In the genomic region with DNA sequence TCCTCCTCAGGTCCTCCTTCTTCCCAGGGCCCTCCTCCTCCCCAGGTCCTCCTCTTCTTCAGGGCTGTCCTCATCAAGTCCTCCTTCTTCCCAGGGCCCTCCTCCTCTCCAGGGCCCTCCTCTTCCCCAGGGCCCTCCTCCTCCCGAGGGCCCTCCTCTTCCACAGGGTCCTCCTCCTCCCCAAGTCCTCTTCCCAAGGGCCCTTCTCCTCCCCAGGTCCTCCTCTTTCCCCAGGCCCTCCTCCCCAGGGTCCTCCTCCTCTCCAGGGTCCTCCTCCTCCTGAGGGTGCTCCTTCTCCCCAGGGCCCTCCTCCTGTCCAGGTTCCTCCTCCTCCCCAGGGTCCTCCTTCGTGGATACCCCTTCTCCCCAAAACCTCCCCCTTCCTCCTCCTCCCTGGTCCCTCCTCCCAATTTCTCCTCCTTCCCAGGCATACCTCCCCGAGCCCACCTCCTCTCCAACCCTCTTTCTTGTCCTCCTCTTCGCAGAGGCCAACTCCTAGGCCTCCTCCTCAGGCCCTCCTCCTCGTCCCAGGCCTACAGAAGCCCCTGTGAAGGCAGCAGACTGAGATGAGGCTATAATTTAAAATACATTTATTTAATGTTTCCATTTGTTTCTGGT, we compare ENCODE assay signal across 2 cellular contexts.
TF ChIP-seq lines count a peak whose summit lies in the region.

No MANE protein-coding gene starts in this region.

TF ChIP-seq in HepG2, 621 proteins besides CTCF, POLR2A, EP300 and RAD21:
- no peak for TF ChIP-seq HES4 (CRISPR knock-in tag; IDR thresholded peaks at IDR 0.05; ENCODE audit: borderline replicate concordance)
- TF ChIP-seq ZNF263 (CRISPR knock-in tag; IDR thresholded peaks at IDR 0.05): peak; percentile 27; the same call in 1 of the 2 replicates

TF ChIP-seq in WTC11, 78 proteins besides CTCF, POLR2A, EP300 and RAD21:
- TF ChIP-seq ZNF263 (CRISPR knock-in tag; IDR thresholded peaks at IDR 0.05; ENCODE audit: low read depth) (peak; percentile 62; the same call in 1 of the 2 replicates), ETV6 (CRISPR knock-in tag; IDR thresholded peaks at IDR 0.05) (no peak), NR2C2 (CRISPR knock-in tag; IDR thresholded peaks at IDR 0.05) (no peak)
- TF ChIP-seq, protein P1, sequence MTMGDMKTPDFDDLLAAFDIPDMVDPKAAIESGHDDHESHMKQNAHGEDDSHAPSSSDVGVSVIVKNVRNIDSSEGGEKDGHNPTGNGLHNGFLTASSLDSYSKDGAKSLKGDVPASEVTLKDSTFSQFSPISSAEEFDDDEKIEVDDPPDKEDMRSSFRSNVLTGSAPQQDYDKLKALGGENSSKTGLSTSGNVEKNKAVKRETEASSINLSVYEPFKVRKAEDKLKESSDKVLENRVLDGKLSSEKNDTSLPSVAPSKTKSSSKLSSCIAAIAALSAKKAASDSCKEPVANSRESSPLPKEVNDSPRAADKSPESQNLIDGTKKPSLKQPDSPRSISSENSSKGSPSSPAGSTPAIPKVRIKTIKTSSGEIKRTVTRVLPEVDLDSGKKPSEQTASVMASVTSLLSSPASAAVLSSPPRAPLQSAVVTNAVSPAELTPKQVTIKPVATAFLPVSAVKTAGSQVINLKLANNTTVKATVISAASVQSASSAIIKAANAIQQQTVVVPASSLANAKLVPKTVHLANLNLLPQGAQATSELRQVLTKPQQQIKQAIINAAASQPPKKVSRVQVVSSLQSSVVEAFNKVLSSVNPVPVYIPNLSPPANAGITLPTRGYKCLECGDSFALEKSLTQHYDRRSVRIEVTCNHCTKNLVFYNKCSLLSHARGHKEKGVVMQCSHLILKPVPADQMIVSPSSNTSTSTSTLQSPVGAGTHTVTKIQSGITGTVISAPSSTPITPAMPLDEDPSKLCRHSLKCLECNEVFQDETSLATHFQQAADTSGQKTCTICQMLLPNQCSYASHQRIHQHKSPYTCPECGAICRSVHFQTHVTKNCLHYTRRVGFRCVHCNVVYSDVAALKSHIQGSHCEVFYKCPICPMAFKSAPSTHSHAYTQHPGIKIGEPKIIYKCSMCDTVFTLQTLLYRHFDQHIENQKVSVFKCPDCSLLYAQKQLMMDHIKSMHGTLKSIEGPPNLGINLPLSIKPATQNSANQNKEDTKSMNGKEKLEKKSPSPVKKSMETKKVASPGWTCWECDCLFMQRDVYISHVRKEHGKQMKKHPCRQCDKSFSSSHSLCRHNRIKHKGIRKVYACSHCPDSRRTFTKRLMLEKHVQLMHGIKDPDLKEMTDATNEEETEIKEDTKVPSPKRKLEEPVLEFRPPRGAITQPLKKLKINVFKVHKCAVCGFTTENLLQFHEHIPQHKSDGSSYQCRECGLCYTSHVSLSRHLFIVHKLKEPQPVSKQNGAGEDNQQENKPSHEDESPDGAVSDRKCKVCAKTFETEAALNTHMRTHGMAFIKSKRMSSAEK (CRISPR knock-in tag; IDR thresholded peaks at IDR 0.05; ENCODE audit: borderline replicate concordance): no peak
TF ChIP-seq in WTC11: peak in this region for 1.
